Comparison of ENCODE assay signal across 7 cellular contexts in genomic region chr15:67433495-67434099, GRCh38.
DNase-seq lines count a peak whose midpoint lies in the region; FAIRE-seq and TF ChIP-seq lines count a peak whose summit lies in the region.

No MANE protein-coding gene starts in this region.

- H3K9me3 Mint-ChIP-seq in nephron = peaks cover 10% of the 10 kb centered on the region

- H3K4me3 Mint-ChIP-seq in nephron = no peak overlapping the region

- H3K27ac Mint-ChIP-seq in nephron = no peak overlapping the region

- TF ChIP-seq POLR2A in esophagus squamous epithelium (IDR thresholded peaks at IDR 0.05) = no peak

- DNase-seq in EL (peak; percentile 61), HT1080 (ENCODE audit: low read depth) (peak; percentile 57), esophagus squamous epithelium (lab: John Stamatoyannopoulos, UW) (no peak), NCI-H2029 (lab: John Stamatoyannopoulos, UW) (no peak), OCI-M2 (lab: John Stamatoyannopoulos, UW; ENCODE audit: unreplicated experiment) (no peak)

- H3K4me1 Mint-ChIP-seq in nephron = no peaks in the 10 kb centered on the region

- no peaks in the 10 kb centered on the region for H3K36me3 ChIP-seq in esophagus squamous epithelium

- no peaks in the 10 kb centered on the region for H3K27me3 ChIP-seq in esophagus squamous epithelium

- no peak overlapping the region for H3K27ac ChIP-seq in esophagus squamous epithelium

- H3K4me1 ChIP-seq in esophagus squamous epithelium = peaks cover 5 to 16% (median 7%) of the 10 kb centered on the region in 3 donors

- 58 to 60% methylated on average over 3 of the region's 3 CpGs for WGBS in esophagus squamous epithelium, 2 donors

- no peaks in the 10 kb centered on the region for H3K9me3 ChIP-seq in esophagus squamous epithelium

- intact Hi-C loops in esophagus squamous epithelium (cut with DNase I) = loop anchor here (10.0 kb wide), 1 partner anchor 489 kb away; no protein-coding TSS in a partner anchor

- peaks cover 16% of the 10 kb centered on the region for H3K36me3 Mint-ChIP-seq in nephron (ENCODE audit: low read depth)

- peaks cover 7% of the 10 kb centered on the region for H3K27me3 Mint-ChIP-seq in nephron (ENCODE audit: low read depth)

- TF ChIP-seq CTCF in esophagus squamous epithelium (IDR thresholded peaks at IDR 0.05) = peak; percentile 21 to 77 (median 68)
- peak; percentile 53 to 76 (median 68) for TF ChIP-seq CTCF in nephron (IDR thresholded peaks at IDR 0.05; ENCODE audit: unreplicated experiment in 3 of 3)

- peak; percentile 48 for FAIRE-seq in TTC549 (lab: Jason Lieb, UNC)

- H3K4me3 ChIP-seq in esophagus squamous epithelium = no peak overlapping the region

Comparison
In these comparisons a context has a peak if more than half of its experiments do, and no peak if none do; other contexts are left out.
1. DNase-seq: peak in EL (single experiment) and HT1080 (single experiment); none in esophagus squamous epithelium (single experiment), NCI-H2029 (single experiment) and OCI-M2 (single experiment).